In the genomic region with DNA sequence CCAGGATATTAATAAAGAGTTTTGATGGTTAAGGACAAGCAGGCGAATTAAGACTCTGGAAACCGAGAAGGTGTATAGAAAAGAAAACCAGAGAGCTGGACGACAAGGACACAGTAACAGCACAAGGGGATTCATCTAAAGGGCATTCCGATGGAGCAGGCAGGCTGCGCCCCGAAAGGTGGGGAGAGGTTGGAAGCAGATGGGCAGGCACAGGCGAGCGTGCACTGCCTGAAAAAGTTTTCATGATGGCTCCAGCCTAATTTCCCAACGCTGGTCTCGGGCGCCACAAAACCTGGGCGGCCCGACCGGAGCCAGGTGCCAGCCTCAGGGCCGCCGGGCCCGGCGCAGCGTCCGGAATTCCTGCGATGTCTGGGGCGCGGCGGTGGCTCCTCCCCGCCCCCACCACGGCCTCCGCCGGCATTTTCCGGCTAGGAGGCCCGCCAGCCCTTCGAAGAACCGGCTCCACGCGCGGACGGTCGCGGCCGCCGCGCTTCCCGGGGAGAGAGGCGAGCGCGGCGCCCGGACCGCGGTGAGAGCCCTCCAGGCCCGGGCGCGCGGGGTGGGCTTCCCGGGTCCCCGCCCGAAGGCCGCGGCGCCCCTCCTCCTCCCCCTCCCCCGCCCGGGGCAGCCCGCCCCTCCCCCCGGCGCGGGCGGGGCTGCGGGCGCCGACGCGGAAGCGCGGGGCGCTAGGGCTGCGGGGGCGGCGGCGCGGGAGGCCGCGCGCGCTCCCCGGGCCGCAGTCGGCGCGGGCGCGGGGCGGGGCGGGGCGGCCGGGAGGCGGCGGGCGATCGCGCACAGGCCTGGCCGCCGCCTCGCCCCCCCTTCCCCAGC, we compare ENCODE assay signal across 1 cellular context.
TF ChIP-seq lines count a peak whose summit lies in the region.

No MANE protein-coding gene starts in this region.

TF ChIP-seq in HepG2, 621 proteins besides CTCF, POLR2A, EP300 and RAD21 (continued from another document and continues in another):
- TF ChIP-seq TEAD2 (CRISPR knock-in tag; IDR thresholded peaks at IDR 0.05) = no peak
- TF ChIP-seq ZNF747 (CRISPR knock-in tag; IDR thresholded peaks at IDR 0.05; ENCODE audit: borderline replicate concordance) = 0 out of 2 replicates have a peak, but pooled peaks have one; percentile 27
- TF ChIP-seq KLF9 (CRISPR knock-in tag; IDR thresholded peaks at IDR 0.05; ENCODE audit: low read depth) = no peak
- no peak for TF ChIP-seq ZNF878 (CRISPR knock-in tag; IDR thresholded peaks at IDR 0.05)
- TF ChIP-seq, protein P1, sequence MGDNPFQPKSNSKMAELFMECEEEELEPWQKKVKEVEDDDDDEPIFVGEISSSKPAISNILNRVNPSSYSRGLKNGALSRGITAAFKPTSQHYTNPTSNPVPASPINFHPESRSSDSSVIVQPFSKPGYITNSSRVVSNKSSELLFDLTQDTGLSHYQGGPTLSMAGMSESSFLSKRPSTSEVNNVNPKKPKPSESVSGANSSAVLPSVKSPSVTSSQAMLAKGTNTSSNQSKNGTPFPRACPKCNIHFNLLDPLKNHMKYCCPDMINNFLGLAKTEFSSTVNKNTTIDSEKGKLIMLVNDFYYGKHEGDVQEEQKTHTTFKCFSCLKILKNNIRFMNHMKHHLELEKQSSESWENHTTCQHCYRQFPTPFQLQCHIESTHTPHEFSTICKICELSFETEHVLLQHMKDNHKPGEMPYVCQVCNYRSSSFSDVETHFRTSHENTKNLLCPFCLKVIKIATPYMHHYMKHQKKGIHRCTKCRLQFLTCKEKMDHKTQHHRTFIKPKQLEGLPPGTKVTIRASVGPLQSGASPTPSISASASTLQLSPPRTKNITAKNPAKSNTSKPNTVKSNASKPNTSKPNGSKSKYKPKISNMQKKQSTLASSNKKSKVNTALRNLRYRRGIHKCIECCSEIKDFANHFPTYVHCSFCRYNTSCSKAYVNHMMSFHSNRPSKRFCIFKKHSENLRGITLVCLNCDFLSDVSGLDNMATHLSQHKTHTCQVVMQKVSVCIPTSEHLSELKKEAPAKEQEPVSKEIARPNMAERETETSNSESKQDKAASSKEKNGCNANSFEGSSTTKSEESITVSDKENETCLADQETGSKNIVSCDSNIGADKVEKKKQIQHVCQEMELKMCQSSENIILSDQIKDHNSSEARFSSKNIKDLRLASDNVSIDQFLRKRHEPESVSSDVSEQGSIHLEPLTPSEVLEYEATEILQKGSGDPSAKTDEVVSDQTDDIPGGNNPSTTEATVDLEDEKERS (CRISPR knock-in tag; IDR thresholded peaks at IDR 0.05) = no peak
- TF ChIP-seq, protein P2, sequence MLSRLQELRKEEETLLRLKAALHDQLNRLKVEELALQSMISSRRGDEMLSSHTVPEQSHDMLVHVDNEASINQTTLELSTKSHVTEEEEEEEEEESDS (CRISPR knock-in tag; IDR thresholded peaks at IDR 0.05; ENCODE audit: borderline replicate concordance) = no peak
- peak; percentile 62; the same call in 1 of the 2 replicates for TF ChIP-seq AHR (CRISPR knock-in tag; IDR thresholded peaks at IDR 0.05)
- TF ChIP-seq BRD4 (CRISPR knock-in tag; IDR thresholded peaks at IDR 0.05) = peak; percentile 63; the same call in 1 of the 2 replicates
- no peak for TF ChIP-seq ZBTB42 (CRISPR knock-in tag; IDR thresholded peaks at IDR 0.05)
- TF ChIP-seq PAWR (CRISPR knock-in tag; IDR thresholded peaks at IDR 0.05; ENCODE audit: borderline replicate concordance) = no peak
- TF ChIP-seq ATF1 (CRISPR knock-in tag; IDR thresholded peaks at IDR 0.05) = no peak
- no peak for TF ChIP-seq TBL1XR1 (IDR thresholded peaks at IDR 0.05; ENCODE audit: borderline replicate concordance, low read length, partially characterized antibody)
- TF ChIP-seq MAZ (IDR thresholded peaks at IDR 0.05; ENCODE audit: borderline replicate concordance, low read depth, low read length) = peak; percentile 68; the same call in 1 of the 2 replicates
- peak; percentile 53; the same call in 1 of the 2 replicates for TF ChIP-seq MAZ (CRISPR knock-in tag; IDR thresholded peaks at IDR 0.05; ENCODE audit: low read depth)
- no peak for TF ChIP-seq SMAD9 (CRISPR knock-in tag; IDR thresholded peaks at IDR 0.05)
- TF ChIP-seq, protein P3, sequence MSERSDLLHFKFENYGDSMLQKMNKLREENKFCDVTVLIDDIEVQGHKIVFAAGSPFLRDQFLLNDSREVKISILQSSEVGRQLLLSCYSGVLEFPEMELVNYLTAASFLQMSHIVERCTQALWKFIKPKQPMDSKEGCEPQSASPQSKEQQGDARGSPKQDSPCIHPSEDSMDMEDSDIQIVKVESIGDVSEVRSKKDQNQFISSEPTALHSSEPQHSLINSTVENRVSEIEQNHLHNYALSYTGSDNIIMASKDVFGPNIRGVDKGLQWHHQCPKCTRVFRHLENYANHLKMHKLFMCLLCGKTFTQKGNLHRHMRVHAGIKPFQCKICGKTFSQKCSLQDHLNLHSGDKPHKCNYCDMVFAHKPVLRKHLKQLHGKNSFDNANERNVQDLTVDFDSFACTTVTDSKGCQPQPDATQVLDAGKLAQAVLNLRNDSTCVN (CRISPR knock-in tag; IDR thresholded peaks at IDR 0.05; ENCODE audit: borderline replicate concordance) = peak; percentile 48; the same call in 1 of the 2 replicates
- TF ChIP-seq, protein P4, sequence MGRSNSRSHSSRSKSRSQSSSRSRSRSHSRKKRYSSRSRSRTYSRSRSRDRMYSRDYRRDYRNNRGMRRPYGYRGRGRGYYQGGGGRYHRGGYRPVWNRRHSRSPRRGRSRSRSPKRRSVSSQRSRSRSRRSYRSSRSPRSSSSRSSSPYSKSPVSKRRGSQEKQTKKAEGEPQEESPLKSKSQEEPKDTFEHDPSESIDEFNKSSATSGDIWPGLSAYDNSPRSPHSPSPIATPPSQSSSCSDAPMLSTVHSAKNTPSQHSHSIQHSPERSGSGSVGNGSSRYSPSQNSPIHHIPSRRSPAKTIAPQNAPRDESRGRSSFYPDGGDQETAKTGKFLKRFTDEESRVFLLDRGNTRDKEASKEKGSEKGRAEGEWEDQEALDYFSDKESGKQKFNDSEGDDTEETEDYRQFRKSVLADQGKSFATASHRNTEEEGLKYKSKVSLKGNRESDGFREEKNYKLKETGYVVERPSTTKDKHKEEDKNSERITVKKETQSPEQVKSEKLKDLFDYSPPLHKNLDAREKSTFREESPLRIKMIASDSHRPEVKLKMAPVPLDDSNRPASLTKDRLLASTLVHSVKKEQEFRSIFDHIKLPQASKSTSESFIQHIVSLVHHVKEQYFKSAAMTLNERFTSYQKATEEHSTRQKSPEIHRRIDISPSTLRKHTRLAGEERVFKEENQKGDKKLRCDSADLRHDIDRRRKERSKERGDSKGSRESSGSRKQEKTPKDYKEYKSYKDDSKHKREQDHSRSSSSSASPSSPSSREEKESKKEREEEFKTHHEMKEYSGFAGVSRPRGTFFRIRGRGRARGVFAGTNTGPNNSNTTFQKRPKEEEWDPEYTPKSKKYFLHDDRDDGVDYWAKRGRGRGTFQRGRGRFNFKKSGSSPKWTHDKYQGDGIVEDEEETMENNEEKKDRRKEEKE (IDR thresholded peaks at IDR 0.05) = no peak
- TF ChIP-seq ZNF160 (CRISPR knock-in tag; IDR thresholded peaks at IDR 0.05) = no peak; the same call in 1 of the 2 replicates
- no peak for TF ChIP-seq RBAK (CRISPR knock-in tag; IDR thresholded peaks at IDR 0.05)
- TF ChIP-seq, protein P5, sequence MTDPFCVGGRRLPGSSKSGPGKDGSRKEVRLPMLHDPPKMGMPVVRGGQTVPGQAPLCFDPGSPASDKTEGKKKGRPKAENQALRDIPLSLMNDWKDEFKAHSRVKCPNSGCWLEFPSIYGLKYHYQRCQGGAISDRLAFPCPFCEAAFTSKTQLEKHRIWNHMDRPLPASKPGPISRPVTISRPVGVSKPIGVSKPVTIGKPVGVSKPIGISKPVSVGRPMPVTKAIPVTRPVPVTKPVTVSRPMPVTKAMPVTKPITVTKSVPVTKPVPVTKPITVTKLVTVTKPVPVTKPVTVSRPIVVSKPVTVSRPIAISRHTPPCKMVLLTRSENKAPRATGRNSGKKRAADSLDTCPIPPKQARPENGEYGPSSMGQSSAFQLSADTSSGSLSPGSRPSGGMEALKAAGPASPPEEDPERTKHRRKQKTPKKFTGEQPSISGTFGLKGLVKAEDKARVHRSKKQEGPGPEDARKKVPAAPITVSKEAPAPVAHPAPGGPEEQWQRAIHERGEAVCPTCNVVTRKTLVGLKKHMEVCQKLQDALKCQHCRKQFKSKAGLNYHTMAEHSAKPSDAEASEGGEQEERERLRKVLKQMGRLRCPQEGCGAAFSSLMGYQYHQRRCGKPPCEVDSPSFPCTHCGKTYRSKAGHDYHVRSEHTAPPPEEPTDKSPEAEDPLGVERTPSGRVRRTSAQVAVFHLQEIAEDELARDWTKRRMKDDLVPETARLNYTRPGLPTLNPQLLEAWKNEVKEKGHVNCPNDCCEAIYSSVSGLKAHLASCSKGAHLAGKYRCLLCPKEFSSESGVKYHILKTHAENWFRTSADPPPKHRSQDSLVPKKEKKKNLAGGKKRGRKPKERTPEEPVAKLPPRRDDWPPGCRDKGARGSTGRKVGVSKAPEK (CRISPR knock-in tag; IDR thresholded peaks at IDR 0.05; ENCODE audit: borderline replicate concordance) = no peak
- 0 out of 2 replicates have a peak, but pooled peaks have one; percentile 18 for TF ChIP-seq MEF2D (CRISPR knock-in tag; IDR thresholded peaks at IDR 0.05)
- TF ChIP-seq ZZZ3 (CRISPR knock-in tag; IDR thresholded peaks at IDR 0.05; ENCODE audit: borderline replicate concordance) = no peak
- TF ChIP-seq NFE2L1 (CRISPR knock-in tag; IDR thresholded peaks at IDR 0.05; ENCODE audit: borderline replicate concordance) = no peak
- TF ChIP-seq ZNF670 (CRISPR knock-in tag; IDR thresholded peaks at IDR 0.05; ENCODE audit: borderline replicate concordance) = no peak
- TF ChIP-seq SOX13 (IDR thresholded peaks at IDR 0.05) = no peak
- 0 out of 4 replicates have a peak, but pooled peaks of 1 of the 2 experiments have one; percentile 6 for TF ChIP-seq SOX13 (CRISPR knock-in tag; conservative IDR thresholded peaks at IDR 0.05 in 1 of 2, IDR thresholded peaks at IDR 0.05 in 1 of 2)
- TF ChIP-seq, protein P6, sequence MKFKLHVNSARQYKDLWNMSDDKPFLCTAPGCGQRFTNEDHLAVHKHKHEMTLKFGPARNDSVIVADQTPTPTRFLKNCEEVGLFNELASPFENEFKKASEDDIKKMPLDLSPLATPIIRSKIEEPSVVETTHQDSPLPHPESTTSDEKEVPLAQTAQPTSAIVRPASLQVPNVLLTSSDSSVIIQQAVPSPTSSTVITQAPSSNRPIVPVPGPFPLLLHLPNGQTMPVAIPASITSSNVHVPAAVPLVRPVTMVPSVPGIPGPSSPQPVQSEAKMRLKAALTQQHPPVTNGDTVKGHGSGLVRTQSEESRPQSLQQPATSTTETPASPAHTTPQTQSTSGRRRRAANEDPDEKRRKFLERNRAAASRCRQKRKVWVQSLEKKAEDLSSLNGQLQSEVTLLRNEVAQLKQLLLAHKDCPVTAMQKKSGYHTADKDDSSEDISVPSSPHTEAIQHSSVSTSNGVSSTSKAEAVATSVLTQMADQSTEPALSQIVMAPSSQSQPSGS (CRISPR knock-in tag; IDR thresholded peaks at IDR 0.05) = 0 out of 2 replicates have a peak, but pooled peaks have one; percentile 36
- TF ChIP-seq, protein P7, sequence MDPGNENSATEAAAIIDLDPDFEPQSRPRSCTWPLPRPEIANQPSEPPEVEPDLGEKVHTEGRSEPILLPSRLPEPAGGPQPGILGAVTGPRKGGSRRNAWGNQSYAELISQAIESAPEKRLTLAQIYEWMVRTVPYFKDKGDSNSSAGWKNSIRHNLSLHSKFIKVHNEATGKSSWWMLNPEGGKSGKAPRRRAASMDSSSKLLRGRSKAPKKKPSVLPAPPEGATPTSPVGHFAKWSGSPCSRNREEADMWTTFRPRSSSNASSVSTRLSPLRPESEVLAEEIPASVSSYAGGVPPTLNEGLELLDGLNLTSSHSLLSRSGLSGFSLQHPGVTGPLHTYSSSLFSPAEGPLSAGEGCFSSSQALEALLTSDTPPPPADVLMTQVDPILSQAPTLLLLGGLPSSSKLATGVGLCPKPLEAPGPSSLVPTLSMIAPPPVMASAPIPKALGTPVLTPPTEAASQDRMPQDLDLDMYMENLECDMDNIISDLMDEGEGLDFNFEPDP (CRISPR knock-in tag; conservative IDR thresholded peaks at IDR 0.05) = no peak
- TF ChIP-seq SRY (CRISPR knock-in tag; IDR thresholded peaks at IDR 0.05) = 0 out of 2 replicates have a peak, but pooled peaks have one; percentile 58
- 0 out of 2 replicates have a peak, but pooled peaks have one; percentile 5 for TF ChIP-seq FOXA3 (CRISPR knock-in tag; IDR thresholded peaks at IDR 0.05)
- 0 out of 2 replicates have a peak, but pooled peaks have one; percentile 18 for TF ChIP-seq ISL2 (CRISPR knock-in tag; IDR thresholded peaks at IDR 0.05)
- TF ChIP-seq, protein P8, sequence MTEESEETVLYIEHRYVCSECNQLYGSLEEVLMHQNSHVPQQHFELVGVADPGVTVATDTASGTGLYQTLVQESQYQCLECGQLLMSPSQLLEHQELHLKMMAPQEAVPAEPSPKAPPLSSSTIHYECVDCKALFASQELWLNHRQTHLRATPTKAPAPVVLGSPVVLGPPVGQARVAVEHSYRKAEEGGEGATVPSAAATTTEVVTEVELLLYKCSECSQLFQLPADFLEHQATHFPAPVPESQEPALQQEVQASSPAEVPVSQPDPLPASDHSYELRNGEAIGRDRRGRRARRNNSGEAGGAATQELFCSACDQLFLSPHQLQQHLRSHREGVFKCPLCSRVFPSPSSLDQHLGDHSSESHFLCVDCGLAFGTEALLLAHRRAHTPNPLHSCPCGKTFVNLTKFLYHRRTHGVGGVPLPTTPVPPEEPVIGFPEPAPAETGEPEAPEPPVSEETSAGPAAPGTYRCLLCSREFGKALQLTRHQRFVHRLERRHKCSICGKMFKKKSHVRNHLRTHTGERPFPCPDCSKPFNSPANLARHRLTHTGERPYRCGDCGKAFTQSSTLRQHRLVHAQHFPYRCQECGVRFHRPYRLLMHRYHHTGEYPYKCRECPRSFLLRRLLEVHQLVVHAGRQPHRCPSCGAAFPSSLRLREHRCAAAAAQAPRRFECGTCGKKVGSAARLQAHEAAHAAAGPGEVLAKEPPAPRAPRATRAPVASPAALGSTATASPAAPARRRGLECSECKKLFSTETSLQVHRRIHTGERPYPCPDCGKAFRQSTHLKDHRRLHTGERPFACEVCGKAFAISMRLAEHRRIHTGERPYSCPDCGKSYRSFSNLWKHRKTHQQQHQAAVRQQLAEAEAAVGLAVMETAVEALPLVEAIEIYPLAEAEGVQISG (CRISPR knock-in tag; IDR thresholded peaks at IDR 0.05) = peak; percentile 23; the same call in 1 of the 2 replicates
- TF ChIP-seq HDAC6 (IDR thresholded peaks at IDR 0.05; ENCODE audit: low read depth, low read length) = no peak
- TF ChIP-seq MYC (CRISPR knock-in tag; IDR thresholded peaks at IDR 0.05; ENCODE audit: borderline replicate concordance) = peak; percentile 62; the same call in 1 of the 2 replicates
- TF ChIP-seq FIP1L1 (IDR thresholded peaks at IDR 0.05; ENCODE audit: borderline replicate concordance, insufficient read depth, low read depth, low read length) = no peak
- TF ChIP-seq ZNF207 (IDR thresholded peaks at IDR 0.05; ENCODE audit: borderline replicate concordance) = no peak
- TF ChIP-seq, protein P9, sequence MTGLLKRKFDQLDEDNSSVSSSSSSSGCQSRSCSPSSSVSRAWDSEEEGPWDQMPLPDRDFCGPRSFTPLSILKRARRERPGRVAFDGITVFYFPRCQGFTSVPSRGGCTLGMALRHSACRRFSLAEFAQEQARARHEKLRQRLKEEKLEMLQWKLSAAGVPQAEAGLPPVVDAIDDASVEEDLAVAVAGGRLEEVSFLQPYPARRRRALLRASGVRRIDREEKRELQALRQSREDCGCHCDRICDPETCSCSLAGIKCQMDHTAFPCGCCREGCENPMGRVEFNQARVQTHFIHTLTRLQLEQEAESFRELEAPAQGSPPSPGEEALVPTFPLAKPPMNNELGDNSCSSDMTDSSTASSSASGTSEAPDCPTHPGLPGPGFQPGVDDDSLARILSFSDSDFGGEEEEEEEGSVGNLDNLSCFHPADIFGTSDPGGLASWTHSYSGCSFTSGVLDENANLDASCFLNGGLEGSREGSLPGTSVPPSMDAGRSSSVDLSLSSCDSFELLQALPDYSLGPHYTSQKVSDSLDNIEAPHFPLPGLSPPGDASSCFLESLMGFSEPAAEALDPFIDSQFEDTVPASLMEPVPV (CRISPR knock-in tag; IDR thresholded peaks at IDR 0.05) = peak; percentile 25; the same call in 1 of the 2 replicates
- TF ChIP-seq GFI1 (CRISPR knock-in tag; IDR thresholded peaks at IDR 0.05; ENCODE audit: borderline replicate concordance) = no peak
- TF ChIP-seq ZNF33B (CRISPR knock-in tag; IDR thresholded peaks at IDR 0.05) = no peak
- no peak for TF ChIP-seq RFX5 (IDR thresholded peaks at IDR 0.05; ENCODE audit: low read depth, low read length)
